ENCODE assay signal across 1 cellular context in the genomic region with DNA sequence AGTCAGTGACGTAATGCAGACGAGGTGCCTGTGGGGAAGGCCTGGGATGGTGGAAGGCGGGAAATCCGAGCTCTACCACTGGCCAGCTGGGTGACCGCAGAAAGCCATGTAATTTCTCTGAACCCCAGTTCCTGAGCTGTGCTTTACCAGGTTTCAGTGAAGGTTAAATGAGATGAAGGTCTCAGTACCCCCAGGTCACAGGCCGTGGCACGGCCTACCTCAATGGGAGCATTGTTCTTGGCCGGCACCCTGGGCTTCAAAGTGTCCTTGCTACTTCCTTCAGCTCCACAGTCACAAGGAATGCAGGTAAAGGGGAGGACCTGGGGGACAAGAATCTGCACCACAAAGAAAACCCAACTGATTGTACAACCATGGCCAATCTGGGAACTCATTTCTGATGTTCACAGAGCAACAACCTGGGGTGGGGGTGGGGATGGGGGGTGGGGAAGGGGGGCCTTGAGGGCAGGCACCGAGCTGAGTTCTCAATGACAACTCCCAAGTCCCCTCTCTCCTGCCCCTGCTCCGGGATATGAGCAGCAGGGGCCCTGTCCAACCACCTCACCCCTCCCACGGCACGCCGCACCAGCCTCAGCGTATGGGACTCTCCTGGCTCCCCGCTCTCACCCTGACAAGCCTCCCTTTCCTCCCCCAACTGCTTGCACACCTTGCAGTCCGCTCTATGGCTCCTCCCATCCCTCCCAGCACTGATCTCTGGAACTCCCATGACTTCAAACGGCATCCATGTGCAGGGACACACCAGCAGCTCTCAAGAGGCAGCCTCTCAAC.
TF ChIP-seq lines count a peak whose summit lies in the region.

No MANE protein-coding gene starts in this region.

TF ChIP-seq in WTC11, 78 proteins besides CTCF, POLR2A, EP300 and RAD21:
- TF ChIP-seq NFE2L1 (CRISPR knock-in tag; IDR thresholded peaks at IDR 0.05) (0 out of 2 replicates have a peak, but pooled peaks have one; percentile 21), SP1 (CRISPR knock-in tag; conservative IDR thresholded peaks at IDR 0.05) (0 out of 2 replicates have a peak, but pooled peaks have one; percentile 44), FOXJ3 (CRISPR knock-in tag; IDR thresholded peaks at IDR 0.05; ENCODE audit: borderline replicate concordance) (no peak), CREB1 (CRISPR knock-in tag; IDR thresholded peaks at IDR 0.05) (no peak)
- TF ChIP-seq, protein P1, sequence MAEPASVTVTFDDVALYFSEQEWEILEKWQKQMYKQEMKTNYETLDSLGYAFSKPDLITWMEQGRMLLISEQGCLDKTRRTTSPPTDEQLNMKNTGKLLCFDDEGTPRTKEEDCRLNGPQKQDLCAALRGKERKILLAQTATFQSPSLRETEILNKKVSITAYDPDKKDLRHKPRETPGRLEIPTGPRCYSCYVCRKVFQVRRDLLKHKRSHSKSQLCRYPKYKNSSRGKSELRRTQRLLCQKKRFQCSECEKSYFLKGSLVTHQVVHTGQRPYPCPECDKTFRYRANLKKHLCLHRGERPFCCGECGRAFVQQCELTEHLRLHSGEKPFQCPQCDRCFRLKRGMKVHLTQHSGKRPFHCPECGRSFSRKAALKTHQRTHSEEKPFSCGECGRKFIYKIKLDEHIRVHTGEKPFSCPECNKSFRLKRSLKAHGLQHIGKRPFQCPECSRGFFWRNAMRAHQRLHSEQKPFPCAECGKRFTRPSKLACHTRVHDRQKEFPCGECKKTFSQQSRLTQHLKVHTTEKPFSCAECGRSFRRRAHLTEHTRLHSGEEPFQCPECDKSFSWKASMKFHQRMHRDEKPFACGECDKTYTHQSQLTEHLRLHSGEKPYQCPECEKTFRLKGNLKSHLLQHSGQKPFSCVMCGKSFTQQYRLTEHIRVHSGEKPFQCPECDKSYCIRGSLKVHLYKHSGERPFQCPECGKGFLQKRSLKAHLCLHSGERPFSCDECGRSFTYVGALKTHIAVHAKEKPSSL (CRISPR knock-in tag; conservative IDR thresholded peaks at IDR 0.05): no peak
